21 cellular contexts compared by ENCODE assay signal in the genomic region with DNA sequence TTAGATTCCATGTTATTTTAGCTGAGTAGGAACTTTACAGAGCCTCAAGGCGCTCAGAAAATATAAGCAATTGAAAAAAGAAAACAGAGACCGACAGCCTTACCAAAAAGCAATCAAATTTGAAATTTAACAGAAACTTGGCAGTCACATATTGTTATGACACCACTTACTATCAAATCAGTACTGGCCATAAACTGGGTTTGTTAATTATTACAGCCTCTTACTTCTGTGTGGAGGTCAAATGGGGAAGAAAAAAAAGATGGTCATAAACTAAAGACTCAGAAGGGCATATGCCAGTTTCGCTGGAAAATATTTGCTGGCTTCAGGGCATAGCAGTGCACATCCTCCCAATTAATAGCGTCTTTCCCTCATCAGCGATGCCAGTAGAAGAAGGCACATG. TPM values are rescaled to one million over a fixed set of nuclear protein-coding genes. Genes with fewer than 3 reads are reported as not detected.
A peak's percentile ranks its signal among the peaks of the same experiment; 100 is the strongest.
DNase-seq lines count a peak whose midpoint lies in the region; ATAC-seq, FAIRE-seq and TF ChIP-seq lines count a peak whose summit lies in the region.
"Had no signal": no experiment of that assay in that cellular context is flagged by ENCODE, and none has a peak within 500 bp of the region (broad histone marks: within the 10 kb centered on the region; RNA-seq: fewer than 3 reads in every experiment).

No MANE protein-coding gene starts in this region.

- H3K36me3 ChIP-seq in SK-N-SH (replicated peaks in 1 of 2; ENCODE audit: control insufficient read depth in 1 of 2, insufficient read depth in 2 of 2, low read length in 1 of 2) (no peaks in the 10 kb centered on the region), right lobe of liver (no peaks in the 10 kb centered on the region), small intestine (ENCODE audit: control insufficient read depth in 2 of 2, insufficient read depth in 2 of 2, low read length in 2 of 2) (no peaks in the 10 kb centered on the region)

- no peak overlapping the region for H3K4me2 ChIP-seq in SK-N-SH

- H3K27me3 ChIP-seq in SK-N-SH (ENCODE audit: insufficient read depth) (no peaks in the 10 kb centered on the region), right lobe of liver (no peaks in the 10 kb centered on the region), small intestine (ENCODE audit: control insufficient read depth in 2 of 2, insufficient read depth in 2 of 2, low read length in 2 of 2) (no peaks in the 10 kb centered on the region)

- H2AFZ ChIP-seq in SK-N-SH (ENCODE audit: low read depth) = no peak overlapping the region
- H2AFZ ChIP-seq: GM23248 had no signal

- H3K4me1 ChIP-seq in SK-N-SH (ENCODE audit: control insufficient read depth in 1 of 2, insufficient read depth in 2 of 2, low read depth in 1 of 2, low read length in 1 of 2) (peaks cover 0 to 5% of the 10 kb centered on the region in 2 experiments; a peak in 2 of 4 replicates), right lobe of liver (peaks cover 0 to 18% (median 3%) of the 10 kb centered on the region in 4 donors), small intestine (ENCODE audit: control insufficient read depth in 2 of 2, insufficient read depth in 1 of 2, low read depth in 1 of 2, low read length in 1 of 2) (peaks cover 0 to 1% of the 10 kb centered on the region in 2 donors)

- CTCF ChIA-PET in SK-N-SH (lab: Yijun Ruan, JAX) = interaction anchor here (0.6 to 1.4 kb wide), 3 partner anchors 11 to 44 kb away, joined by 3 read pairs; no protein-coding TSS in a partner anchor

- no peak for FAIRE-seq in small intestine (lab: Jason Lieb, UNC)
- FAIRE-seq: D721Med, G401.6, GM12891, H54 had no signal

- WGBS in SK-N-SH (ENCODE audit: low lambda C conversion rate) = 54% methylated on average over 5 of the region's 5 CpGs
- 30% methylated on average over 5 of the region's 5 CpGs for WGBS in right lobe of liver (ENCODE audit: insufficient coverage, low coverage, low lambda C conversion rate, missing lambda C conversion rate)
- 19 to 49% (median 43%) methylated on average over 5 of the region's 5 CpGs for WGBS in small intestine, 3 donors

- DNase-seq in SK-N-SH = peak; percentile 4
- DNase-seq in fibroblast of villous mesenchyme (ENCODE audit: low read depth) = peak; percentile 47
- DNase-seq in right lobe of liver = no peak
- DNase-seq in small intestine = peak; percentile 74
- no peak for DNase-seq in occipital lobe (lab: John Stamatoyannopoulos, UW)
- no peak for DNase-seq in NCI-H2227 (lab: John Stamatoyannopoulos, UW; ENCODE audit: unreplicated experiment)
- DNase-seq: CD8-positive, alpha-beta T cell; COR-L47; DMS153; DMS79 treated with DMSO at 0.1 percent for 48 hours; EL; GM23248 had no signal

- no peaks in the 10 kb centered on the region for H3K79me2 ChIP-seq in SK-N-SH (ENCODE audit: insufficient read depth)

- H3K27ac ChIP-seq in SK-N-SH (ENCODE audit: low read depth in 2 of 2, low read length in 1 of 2) = no peak overlapping the region
- peak overlapping the region in 2 of 3 donors; percentile 54 to 60 for H3K27ac ChIP-seq in right lobe of liver
- H3K27ac ChIP-seq in small intestine (ENCODE audit: low read depth in 1 of 2, low read length in 1 of 2) = no peak overlapping the region
- H3K27ac ChIP-seq: 22Rv1, GM23248, HL-60 had no signal

- H4K20me1 ChIP-seq in SK-N-SH (ENCODE audit: insufficient read depth) = no peaks in the 10 kb centered on the region

- no peak for ATAC-seq in SK-N-SH treated with all-trans-retinoic acid at 6 μM for 48 hours
- ATAC-seq in right lobe of liver = peak; percentile 80 to 85 (median 82)
- no peak for ATAC-seq in GM18873 (IDR thresholded peaks at IDR 0.05; ENCODE audit: low FRiP score, unreplicated experiment)
- ATAC-seq: CD8-positive, alpha-beta T cell; HCT116 had no signal

- no peak for TF ChIP-seq RAD21 in SK-N-SH (IDR thresholded peaks at IDR 0.05; ENCODE audit: low read length)

- no peak overlapping the region for H3K4me3 ChIP-seq in SK-N-SH (ENCODE audit: low read depth in 2 of 2, low read length in 1 of 2)
- no peak overlapping the region for H3K4me3 ChIP-seq in fibroblast of villous mesenchyme (ENCODE audit: low read depth, low read length)
- H3K4me3 ChIP-seq in right lobe of liver = peak overlapping the region in 2 of 3 donors; percentile 0 to 8
- H3K4me3 ChIP-seq in small intestine (ENCODE audit: low read depth in 1 of 2, low read length in 2 of 2) = no peak overlapping the region
- H3K4me3 ChIP-seq: GM23248 had no signal

- no peaks in the 10 kb centered on the region for H3F3A ChIP-seq in SK-N-SH (replicated peaks; ENCODE audit: insufficient read depth)

- TF ChIP-seq CTCF in SK-N-SH (IDR thresholded peaks at IDR 0.05) = no peak
- TF ChIP-seq CTCF in fibroblast of villous mesenchyme (IDR thresholded peaks at IDR 0.05; ENCODE audit: insufficient read depth, low read depth, low read length) = no peak
- no peak for TF ChIP-seq CTCF in right lobe of liver (IDR thresholded peaks at IDR 0.05)

- intact Hi-C loops in right lobe of liver (cut with DNase I) = loop anchor here in 1 of 2 donors (10.0 kb wide), 1 partner anchor 315 kb away; no protein-coding TSS in a partner anchor

- no peaks in the 10 kb centered on the region for H3K9me2 ChIP-seq in SK-N-SH

- no peak overlapping the region for H3K9ac ChIP-seq in SK-N-SH
- H3K9ac ChIP-seq: GM23248 had no signal

- TF ChIP-seq POLR2A in right lobe of liver (IDR thresholded peaks at IDR 0.05) = no peak

- no peaks in the 10 kb centered on the region for H3K9me3 ChIP-seq in SK-N-SH
- no peaks in the 10 kb centered on the region for H3K9me3 ChIP-seq in right lobe of liver
- H3K9me3 ChIP-seq in small intestine (ENCODE audit: control insufficient read depth, low read depth) = no peaks in the 10 kb centered on the region

- TF ChIP-seq EP300 in SK-N-SH (IDR thresholded peaks at IDR 0.05; ENCODE audit: borderline replicate concordance in 1 of 2, low read depth in 1 of 2, low read length in 1 of 2) = 0 out of 4 replicates have a peak, but pooled peaks of 1 of the 2 experiments have one; percentile 18

- POLR2A ChIA-PET in SK-N-SH (lab: Yijun Ruan, JAX) = no interaction called here

TF ChIP-seq in SK-N-SH, 30 proteins besides CTCF, POLR2A, EP300 and RAD21:
- TF ChIP-seq RCOR1 (IDR thresholded peaks at IDR 0.05; ENCODE audit: low read length) (no peak), ELF1 (IDR thresholded peaks at IDR 0.05) (no peak), MXI1 (IDR thresholded peaks at IDR 0.05; ENCODE audit: low read depth, low read length) (no peak), YY1 (IDR thresholded peaks at IDR 0.05; ENCODE audit: low read depth) (no peak), RFX5 (IDR thresholded peaks at IDR 0.05; ENCODE audit: low read length) (no peak), CHD2 (IDR thresholded peaks at IDR 0.05; ENCODE audit: low read length, partially characterized antibody) (no peak)

TF ChIP-seq in SK-N-SH treated with all-trans-retinoic acid at 6 μM for 48 hours, 23 proteins besides CTCF, POLR2A, EP300 and RAD21 (continues in another document):
- TF ChIP-seq ZNF8 (CRISPR knock-in tag; IDR thresholded peaks at IDR 0.05) (no peak), ESRRG (CRISPR knock-in tag; IDR thresholded peaks at IDR 0.05) (no peak), TOX (CRISPR knock-in tag; IDR thresholded peaks at IDR 0.05; ENCODE audit: borderline replicate concordance) (no peak), CSDC2 (CRISPR knock-in tag; IDR thresholded peaks at IDR 0.05) (no peak), RARB (CRISPR knock-in tag; IDR thresholded peaks at IDR 0.05) (no peak), BACH2 (CRISPR knock-in tag; IDR thresholded peaks at IDR 0.05; ENCODE audit: borderline replicate concordance) (no peak)
- TF ChIP-seq, protein P1, sequence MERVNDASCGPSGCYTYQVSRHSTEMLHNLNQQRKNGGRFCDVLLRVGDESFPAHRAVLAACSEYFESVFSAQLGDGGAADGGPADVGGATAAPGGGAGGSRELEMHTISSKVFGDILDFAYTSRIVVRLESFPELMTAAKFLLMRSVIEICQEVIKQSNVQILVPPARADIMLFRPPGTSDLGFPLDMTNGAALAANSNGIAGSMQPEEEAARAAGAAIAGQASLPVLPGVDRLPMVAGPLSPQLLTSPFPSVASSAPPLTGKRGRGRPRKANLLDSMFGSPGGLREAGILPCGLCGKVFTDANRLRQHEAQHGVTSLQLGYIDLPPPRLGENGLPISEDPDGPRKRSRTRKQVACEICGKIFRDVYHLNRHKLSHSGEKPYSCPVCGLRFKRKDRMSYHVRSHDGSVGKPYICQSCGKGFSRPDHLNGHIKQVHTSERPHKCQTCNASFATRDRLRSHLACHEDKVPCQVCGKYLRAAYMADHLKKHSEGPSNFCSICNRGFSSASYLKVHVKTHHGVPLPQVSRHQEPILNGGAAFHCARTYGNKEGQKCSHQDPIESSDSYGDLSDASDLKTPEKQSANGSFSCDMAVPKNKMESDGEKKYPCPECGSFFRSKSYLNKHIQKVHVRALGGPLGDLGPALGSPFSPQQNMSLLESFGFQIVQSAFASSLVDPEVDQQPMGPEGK (CRISPR knock-in tag; IDR thresholded peaks at IDR 0.05; ENCODE audit: borderline replicate concordance) = no peak
- TF ChIP-seq, protein P2, sequence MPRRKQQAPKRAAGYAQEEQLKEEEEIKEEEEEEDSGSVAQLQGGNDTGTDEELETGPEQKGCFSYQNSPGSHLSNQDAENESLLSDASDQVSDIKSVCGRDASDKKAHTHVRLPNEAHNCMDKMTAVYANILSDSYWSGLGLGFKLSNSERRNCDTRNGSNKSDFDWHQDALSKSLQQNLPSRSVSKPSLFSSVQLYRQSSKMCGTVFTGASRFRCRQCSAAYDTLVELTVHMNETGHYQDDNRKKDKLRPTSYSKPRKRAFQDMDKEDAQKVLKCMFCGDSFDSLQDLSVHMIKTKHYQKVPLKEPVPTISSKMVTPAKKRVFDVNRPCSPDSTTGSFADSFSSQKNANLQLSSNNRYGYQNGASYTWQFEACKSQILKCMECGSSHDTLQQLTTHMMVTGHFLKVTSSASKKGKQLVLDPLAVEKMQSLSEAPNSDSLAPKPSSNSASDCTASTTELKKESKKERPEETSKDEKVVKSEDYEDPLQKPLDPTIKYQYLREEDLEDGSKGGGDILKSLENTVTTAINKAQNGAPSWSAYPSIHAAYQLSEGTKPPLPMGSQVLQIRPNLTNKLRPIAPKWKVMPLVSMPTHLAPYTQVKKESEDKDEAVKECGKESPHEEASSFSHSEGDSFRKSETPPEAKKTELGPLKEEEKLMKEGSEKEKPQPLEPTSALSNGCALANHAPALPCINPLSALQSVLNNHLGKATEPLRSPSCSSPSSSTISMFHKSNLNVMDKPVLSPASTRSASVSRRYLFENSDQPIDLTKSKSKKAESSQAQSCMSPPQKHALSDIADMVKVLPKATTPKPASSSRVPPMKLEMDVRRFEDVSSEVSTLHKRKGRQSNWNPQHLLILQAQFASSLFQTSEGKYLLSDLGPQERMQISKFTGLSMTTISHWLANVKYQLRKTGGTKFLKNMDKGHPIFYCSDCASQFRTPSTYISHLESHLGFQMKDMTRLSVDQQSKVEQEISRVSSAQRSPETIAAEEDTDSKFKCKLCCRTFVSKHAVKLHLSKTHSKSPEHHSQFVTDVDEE (CRISPR knock-in tag; IDR thresholded peaks at IDR 0.05) = no peak

RNA-seq across cellular contexts. Expression of gene SUCLG2, which starts 45.5 kb away (rescaled TPM):
- 20.2 and 23.3 TPM in 2 replicates for polyA plus RNA-seq in SK-N-SH (2012; rRNA removed)
- 33.0 and 37.3 TPM in 2 replicates for polyA plus RNA-seq in SK-N-SH (2012; cell fraction: cytosol; rRNA removed)
- 6.8 and 12.7 TPM in 2 replicates for polyA plus RNA-seq in SK-N-SH (2012; cell fraction: nucleus; rRNA removed)
- total RNA-seq in fibroblast of villous mesenchyme = 45.8 and 54.4 TPM in 2 replicates
- 100 to 1,000 TPM; 138 to 167 (median 158) TPM for total RNA-seq in right lobe of liver
- 100 to 1,000 TPM in 1 of 3 donors, 10 to 100 TPM in 2; 77.7 to 157 (median 93.2) TPM for polyA plus RNA-seq in small intestine
- 9.7 TPM for total RNA-seq in occipital lobe

Comparison
In these comparisons a context has a peak if more than half of its experiments do, and no peak if none do; other contexts are left out.
1. DNase-seq: peak in SK-N-SH (single experiment), fibroblast of villous mesenchyme (single experiment) and small intestine (single experiment); none in right lobe of liver (0 of 3), occipital lobe (single experiment) and NCI-H2227 (single experiment).
2. H3K27ac ChIP-seq: peak in right lobe of liver (2 of 3); none in SK-N-SH (0 of 2) and small intestine (0 of 2).
3. H3K4me3 ChIP-seq: peak in right lobe of liver (2 of 3); none in SK-N-SH (0 of 2), fibroblast of villous mesenchyme (single experiment) and small intestine (0 of 2).
4. ATAC-seq: peak in right lobe of liver (4 of 4); none in SK-N-SH treated with all-trans-retinoic acid at 6 μM for 48 hours (single experiment) and GM18873 (single experiment).